Comparison of ENCODE assay signal across 8 cellular contexts in the genomic region with DNA sequence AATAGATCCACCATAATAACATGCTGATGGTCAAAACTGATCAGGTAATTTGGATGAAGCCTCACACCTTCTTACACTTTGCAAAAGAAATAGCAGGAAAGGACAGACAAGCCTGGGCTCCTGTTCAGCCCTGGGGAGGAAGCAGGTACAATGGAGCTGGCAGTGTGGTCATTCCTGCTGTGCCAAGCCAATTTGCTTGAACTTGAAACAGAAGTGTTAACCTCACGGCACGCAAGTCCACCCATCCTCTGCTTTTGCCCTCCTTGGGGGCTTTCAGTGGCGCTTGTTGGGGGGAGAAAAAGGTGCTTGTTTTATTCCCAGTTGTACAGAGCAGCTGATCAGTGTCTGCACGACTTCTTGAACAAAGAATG. TPM values are rescaled to one million over a fixed set of nuclear protein-coding genes. Genes with fewer than 3 reads are reported as not detected.
DNase-seq lines count a peak whose midpoint lies in the region; ATAC-seq, FAIRE-seq and TF ChIP-seq lines count a peak whose summit lies in the region.

No MANE protein-coding gene starts in this region.

- H2AFZ ChIP-seq in astrocyte (ENCODE audit: low read depth, low read length), result peak overlapping the region; percentile 65

- TF ChIP-seq CTCF in astrocyte (IDR thresholded peaks at IDR 0.05; ENCODE audit: insufficient read depth, low read depth, low read length) (no peak), colonic mucosa (IDR thresholded peaks at IDR 0.05) (no peak)

- ATAC-seq in GM18517 (IDR thresholded peaks at IDR 0.05; ENCODE audit: unreplicated experiment) (peak; percentile 43), HG02943 (IDR thresholded peaks at IDR 0.05; ENCODE audit: low read depth, unreplicated experiment) (peak; percentile 16), GM19397 (IDR thresholded peaks at IDR 0.05; ENCODE audit: unreplicated experiment) (no peak)

- H3K4me1 ChIP-seq in astrocyte (ENCODE audit: insufficient read depth, low read length) (peaks cover 6% of the 10 kb centered on the region), colonic mucosa (no peaks in the 10 kb centered on the region)

- FAIRE-seq in astrocyte (lab: Jason Lieb, UNC), result no peak

- H3K4me3 ChIP-seq in astrocyte (ENCODE audit: insufficient read depth, low read depth, low read length), result peak overlapping the region; percentile 13
- H3K4me3 ChIP-seq in colonic mucosa, result no peak overlapping the region

- no peak overlapping the region for H3K27ac ChIP-seq in astrocyte (ENCODE audit: low read depth, low read length)
- no peak overlapping the region for H3K27ac ChIP-seq in colonic mucosa

- no peaks in the 10 kb centered on the region for H4K20me1 ChIP-seq in astrocyte (ENCODE audit: insufficient read depth, low read length)

- H3K36me3 ChIP-seq in astrocyte (ENCODE audit: insufficient read depth, low read length) (no peaks in the 10 kb centered on the region), colonic mucosa (no peaks in the 10 kb centered on the region)

- H3K79me2 ChIP-seq in astrocyte (ENCODE audit: insufficient read depth, low read length), result no peaks in the 10 kb centered on the region

- H3K4me1 Mint-ChIP-seq in astrocyte (ENCODE audit: low read depth, unreplicated experiment), result peaks cover 14% of the 10 kb centered on the region

- DNase-seq in astrocyte (ENCODE audit: low read depth) (peak; percentile 3), lung microvascular endothelial cell (ENCODE audit: low read depth in 2 of 2) (peak; percentile 44 to 58), COR-L47 (lab: John Stamatoyannopoulos, UW) (no peak), colonic mucosa (no peak), superior temporal gyrus (ENCODE audit: extremely low spot score) (no peak)

- H3K9me3 ChIP-seq in astrocyte (ENCODE audit: insufficient read depth, low read depth, low read length) (no peaks in the 10 kb centered on the region), colonic mucosa (no peaks in the 10 kb centered on the region)

- H3K4me3 Mint-ChIP-seq in astrocyte (ENCODE audit: unreplicated experiment), result no peak overlapping the region

- intact Hi-C loops in colonic mucosa (cut with DNase I), result loop anchor here (1.0 to 5.0 kb wide), 2 partner anchors 260 to 283 kb away; partner anchors contain the start of gene OXNAD1

- no peak overlapping the region for H3K27ac Mint-ChIP-seq in astrocyte (ENCODE audit: unreplicated experiment)

- H3K4me2 ChIP-seq in astrocyte (ENCODE audit: low read length), result peak overlapping the region; percentile 73

- no peaks in the 10 kb centered on the region for H3K36me3 Mint-ChIP-seq in astrocyte (ENCODE audit: low read depth, unreplicated experiment)

- peaks cover 9% of the 10 kb centered on the region for H3K9me3 Mint-ChIP-seq in astrocyte (ENCODE audit: unreplicated experiment)

- no peaks in the 10 kb centered on the region for H3K27me3 Mint-ChIP-seq in astrocyte (ENCODE audit: low read depth, unreplicated experiment)

- H3K27me3 ChIP-seq in astrocyte (ENCODE audit: insufficient read depth, low read length), result no peaks in the 10 kb centered on the region
- H3K27me3 ChIP-seq in colonic mucosa, result no peaks in the 10 kb centered on the region

- H3K9ac ChIP-seq in astrocyte (ENCODE audit: low read length) (peak overlapping the region; percentile 51), colonic mucosa (ENCODE audit: low read depth in 2 of 2, low read length in 2 of 2) (no peak overlapping the region)

RNA-seq across cellular contexts. Expression of gene RFTN1, which starts 36.8 kb away (rescaled TPM):
- total RNA-seq in astrocyte (49.5 and 56.8 TPM in 2 replicates), lung microvascular endothelial cell (21.4 and 22.9 TPM in 2 replicates), colonic mucosa (10 to 100 TPM in 1 of 2 donors, 1 to 10 TPM in 1; 4.0 to 10.2 TPM)

RNA-seq across cellular contexts. Expression of gene DAZL, which starts 54.9 kb away (rescaled TPM):
- total RNA-seq in astrocyte, result not detected in 2 replicates
- not detected in 2 replicates for total RNA-seq in lung microvascular endothelial cell
- total RNA-seq in colonic mucosa, result not detected

Comparison
In these comparisons a context has a peak if more than half of its experiments do, and no peak if none do; other contexts are left out.
1. DNase-seq: peak in astrocyte (single experiment) and lung microvascular endothelial cell (2 of 2); none in COR-L47 (single experiment), colonic mucosa (single experiment) and superior temporal gyrus (single experiment).